In genomic region chr12:109878749-109879148, GRCh38 we compare ENCODE assay signal across 1 cellular context.
TF ChIP-seq lines count a peak whose summit lies in the region.

No MANE protein-coding gene starts in this region.

TF ChIP-seq in GM23338, 12 proteins besides CTCF, POLR2A, EP300 and RAD21 (continued from another document):
- TF ChIP-seq ZNF462 (CRISPR knock-in tag; IDR thresholded peaks at IDR 0.05) (no peak), REST (IDR thresholded peaks at IDR 0.05; ENCODE audit: unreplicated experiment) (no peak), EZH2 (IDR thresholded peaks at IDR 0.05; ENCODE audit: low read depth, unreplicated experiment) (no peak), EZH2phosphoT487 (IDR thresholded peaks at IDR 0.05; ENCODE audit: unreplicated experiment) (no peak), ETS1 (IDR thresholded peaks at IDR 0.05) (no peak)
